ENCODE assay signal across 1 cellular context in the genomic region with DNA sequence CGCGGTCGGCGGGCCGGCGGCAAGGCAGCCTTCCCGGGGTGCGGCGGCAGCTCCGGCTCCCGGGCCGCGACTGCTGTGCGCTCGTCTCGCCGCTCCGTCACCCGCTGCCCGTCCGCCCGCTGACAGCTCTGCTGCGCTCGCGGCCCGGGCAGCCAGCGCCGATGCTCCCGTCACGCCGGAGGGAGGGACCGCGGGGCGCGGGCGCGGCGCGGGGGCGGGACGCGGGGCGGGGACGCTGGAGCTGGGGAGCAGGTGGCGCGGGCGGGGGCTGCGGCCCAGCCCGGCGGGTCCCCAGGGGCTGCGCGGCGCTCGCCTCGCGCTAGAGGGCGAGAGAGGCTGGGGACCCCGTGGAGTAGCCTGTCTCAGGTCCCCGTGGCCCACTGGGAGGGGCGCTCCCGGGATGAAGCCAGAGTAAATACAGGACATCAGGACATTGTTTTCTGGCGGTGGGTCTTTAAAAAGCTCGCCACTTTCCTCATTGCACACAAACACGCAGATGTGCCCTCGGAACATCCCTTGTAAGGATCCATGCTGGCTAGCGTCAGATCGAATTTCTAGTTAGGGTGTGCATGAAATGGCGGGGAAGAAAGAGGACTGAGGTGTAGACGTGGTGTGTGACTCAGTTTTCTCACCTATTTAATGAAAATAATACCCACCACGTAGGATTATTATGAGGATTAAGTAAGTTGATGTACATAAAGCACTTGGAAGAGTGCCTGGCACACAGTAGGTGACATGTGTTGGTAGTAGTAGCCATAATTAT.
TF ChIP-seq lines count a peak whose summit lies in the region.

A gene with protein sequence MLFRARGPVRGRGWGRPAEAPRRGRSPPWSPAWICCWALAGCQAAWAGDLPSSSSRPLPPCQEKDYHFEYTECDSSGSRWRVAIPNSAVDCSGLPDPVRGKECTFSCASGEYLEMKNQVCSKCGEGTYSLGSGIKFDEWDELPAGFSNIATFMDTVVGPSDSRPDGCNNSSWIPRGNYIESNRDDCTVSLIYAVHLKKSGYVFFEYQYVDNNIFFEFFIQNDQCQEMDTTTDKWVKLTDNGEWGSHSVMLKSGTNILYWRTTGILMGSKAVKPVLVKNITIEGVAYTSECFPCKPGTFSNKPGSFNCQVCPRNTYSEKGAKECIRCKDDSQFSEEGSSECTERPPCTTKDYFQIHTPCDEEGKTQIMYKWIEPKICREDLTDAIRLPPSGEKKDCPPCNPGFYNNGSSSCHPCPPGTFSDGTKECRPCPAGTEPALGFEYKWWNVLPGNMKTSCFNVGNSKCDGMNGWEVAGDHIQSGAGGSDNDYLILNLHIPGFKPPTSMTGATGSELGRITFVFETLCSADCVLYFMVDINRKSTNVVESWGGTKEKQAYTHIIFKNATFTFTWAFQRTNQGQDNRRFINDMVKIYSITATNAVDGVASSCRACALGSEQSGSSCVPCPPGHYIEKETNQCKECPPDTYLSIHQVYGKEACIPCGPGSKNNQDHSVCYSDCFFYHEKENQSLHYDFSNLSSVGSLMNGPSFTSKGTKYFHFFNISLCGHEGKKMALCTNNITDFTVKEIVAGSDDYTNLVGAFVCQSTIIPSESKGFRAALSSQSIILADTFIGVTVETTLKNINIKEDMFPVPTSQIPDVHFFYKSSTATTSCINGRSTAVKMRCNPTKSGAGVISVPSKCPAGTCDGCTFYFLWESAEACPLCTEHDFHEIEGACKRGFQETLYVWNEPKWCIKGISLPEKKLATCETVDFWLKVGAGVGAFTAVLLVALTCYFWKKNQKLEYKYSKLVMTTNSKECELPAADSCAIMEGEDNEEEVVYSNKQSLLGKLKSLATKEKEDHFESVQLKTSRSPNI (minus strand): TSS at position 130 of the 763 bp plus-strand sequence. CDS start 141 bp downstream, outside the sequence.

TF ChIP-seq in HepG2, 621 proteins besides CTCF, POLR2A, EP300 and RAD21 (continued from another document and continues in another):
- TF ChIP-seq, protein P1, sequence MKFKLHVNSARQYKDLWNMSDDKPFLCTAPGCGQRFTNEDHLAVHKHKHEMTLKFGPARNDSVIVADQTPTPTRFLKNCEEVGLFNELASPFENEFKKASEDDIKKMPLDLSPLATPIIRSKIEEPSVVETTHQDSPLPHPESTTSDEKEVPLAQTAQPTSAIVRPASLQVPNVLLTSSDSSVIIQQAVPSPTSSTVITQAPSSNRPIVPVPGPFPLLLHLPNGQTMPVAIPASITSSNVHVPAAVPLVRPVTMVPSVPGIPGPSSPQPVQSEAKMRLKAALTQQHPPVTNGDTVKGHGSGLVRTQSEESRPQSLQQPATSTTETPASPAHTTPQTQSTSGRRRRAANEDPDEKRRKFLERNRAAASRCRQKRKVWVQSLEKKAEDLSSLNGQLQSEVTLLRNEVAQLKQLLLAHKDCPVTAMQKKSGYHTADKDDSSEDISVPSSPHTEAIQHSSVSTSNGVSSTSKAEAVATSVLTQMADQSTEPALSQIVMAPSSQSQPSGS (CRISPR knock-in tag; IDR thresholded peaks at IDR 0.05): no peak
- TF ChIP-seq KLF12 (CRISPR knock-in tag; IDR thresholded peaks at IDR 0.05; ENCODE audit: borderline replicate concordance) (no peak), GTF3A (CRISPR knock-in tag; conservative IDR thresholded peaks at IDR 0.05) (no peak), ZNF33B (CRISPR knock-in tag; IDR thresholded peaks at IDR 0.05) (no peak), ZNF431 (CRISPR knock-in tag; IDR thresholded peaks at IDR 0.05; ENCODE audit: borderline replicate concordance, low read depth) (no peak), KDM5A (IDR thresholded peaks at IDR 0.05; ENCODE audit: borderline replicate concordance, low read length) (no peak), ZNF850 (CRISPR knock-in tag; conservative IDR thresholded peaks at IDR 0.05) (no peak), YEATS4 (CRISPR knock-in tag; IDR thresholded peaks at IDR 0.05; ENCODE audit: borderline replicate concordance) (no peak), MLLT10 (CRISPR knock-in tag; IDR thresholded peaks at IDR 0.05) (no peak), POLR2AphosphoS5 (IDR thresholded peaks at IDR 0.05; ENCODE audit: low read depth, low read length) (no peak), MAFG (CRISPR knock-in tag; IDR thresholded peaks at IDR 0.05) (no peak), UBTF (CRISPR knock-in tag; IDR thresholded peaks at IDR 0.05) (peak; percentile 74; the same call in 1 of the 2 replicates), ZNF816 (CRISPR knock-in tag; IDR thresholded peaks at IDR 0.05; ENCODE audit: borderline replicate concordance) (no peak), HDAC1 (CRISPR knock-in tag; IDR thresholded peaks at IDR 0.05) (no peak), ZNF3 (CRISPR knock-in tag; IDR thresholded peaks at IDR 0.05) (no peak), ZNF362 (CRISPR knock-in tag; IDR thresholded peaks at IDR 0.05; ENCODE audit: borderline replicate concordance) (no peak), ZNF674 (CRISPR knock-in tag; IDR thresholded peaks at IDR 0.05; ENCODE audit: low read depth) (no peak), NRL (CRISPR knock-in tag; IDR thresholded peaks at IDR 0.05; ENCODE audit: borderline replicate concordance) (no peak), MTF1 (CRISPR knock-in tag; IDR thresholded peaks at IDR 0.05) (no peak), MXD4 (CRISPR knock-in tag; IDR thresholded peaks at IDR 0.05) (no peak), ZNF841 (CRISPR knock-in tag; IDR thresholded peaks at IDR 0.05; ENCODE audit: borderline replicate concordance) (no peak), ZNF513 (CRISPR knock-in tag; conservative IDR thresholded peaks at IDR 0.05) (no peak), ZNF639 (CRISPR knock-in tag; conservative IDR thresholded peaks at IDR 0.05) (no peak), ZNF256 (CRISPR knock-in tag; conservative IDR thresholded peaks at IDR 0.05) (no peak), ETV5 (CRISPR knock-in tag; IDR thresholded peaks at IDR 0.05; ENCODE audit: borderline replicate concordance) (no peak), THYN1 (CRISPR knock-in tag; IDR thresholded peaks at IDR 0.05; ENCODE audit: borderline replicate concordance, low read depth) (no peak), TOPORS (CRISPR knock-in tag; IDR thresholded peaks at IDR 0.05) (no peak), FOXA1 (IDR thresholded peaks at IDR 0.05) (no peak), FOXA1 (CRISPR knock-in tag; IDR thresholded peaks at IDR 0.05) (peak; percentile 22; the same call in 1 of the 2 replicates), ATF7-NPFF (CRISPR knock-in tag; IDR thresholded peaks at IDR 0.05; ENCODE audit: low read depth) (peak; percentile 56; the same call in 1 of the 2 replicates), TMF1 (CRISPR knock-in tag; IDR thresholded peaks at IDR 0.05; ENCODE audit: low read depth) (0 out of 2 replicates have a peak, but pooled peaks have one; percentile 36), E2F5 (CRISPR knock-in tag; conservative IDR thresholded peaks at IDR 0.05) (no peak), YEATS2 (CRISPR knock-in tag; IDR thresholded peaks at IDR 0.05; ENCODE audit: borderline replicate concordance) (no peak), HNRNPL (IDR thresholded peaks at IDR 0.05; ENCODE audit: low read depth, low read length) (no peak), SNAI1 (CRISPR knock-in tag; IDR thresholded peaks at IDR 0.05; ENCODE audit: borderline replicate concordance) (no peak), SSRP1 (CRISPR knock-in tag; IDR thresholded peaks at IDR 0.05) (no peak), SRSF1 (optimal IDR thresholded peaks at IDR 0.05; ENCODE audit: low read depth, low read length) (no peak)
- TF ChIP-seq, protein P2, sequence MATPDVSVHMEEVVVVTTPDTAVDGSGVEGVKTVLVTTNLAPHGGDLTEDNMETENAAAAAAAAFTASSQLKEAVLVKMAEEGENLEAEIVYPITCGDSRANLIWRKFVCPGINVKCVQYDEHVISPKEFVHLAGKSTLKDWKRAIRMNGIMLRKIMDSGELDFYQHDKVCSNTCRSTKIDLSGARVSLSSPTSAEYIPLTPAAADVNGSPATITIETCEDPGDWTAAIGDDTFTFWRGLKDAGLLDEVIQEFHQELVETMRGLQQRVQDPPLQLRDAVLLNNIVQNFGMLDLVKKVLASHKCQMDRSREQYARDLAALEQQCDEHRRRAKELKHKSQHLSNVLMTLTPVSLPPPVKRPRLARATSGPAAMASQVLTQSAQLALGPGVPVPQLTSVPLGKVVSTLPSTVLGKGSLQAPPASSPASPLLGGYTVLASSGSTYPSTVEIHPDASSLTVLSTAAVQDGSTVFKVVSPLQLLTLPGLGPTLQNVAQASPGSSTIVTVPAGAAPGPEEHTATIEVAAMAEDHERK (CRISPR knock-in tag; IDR thresholded peaks at IDR 0.05; ENCODE audit: low read depth): no peak
- TF ChIP-seq, protein P3, sequence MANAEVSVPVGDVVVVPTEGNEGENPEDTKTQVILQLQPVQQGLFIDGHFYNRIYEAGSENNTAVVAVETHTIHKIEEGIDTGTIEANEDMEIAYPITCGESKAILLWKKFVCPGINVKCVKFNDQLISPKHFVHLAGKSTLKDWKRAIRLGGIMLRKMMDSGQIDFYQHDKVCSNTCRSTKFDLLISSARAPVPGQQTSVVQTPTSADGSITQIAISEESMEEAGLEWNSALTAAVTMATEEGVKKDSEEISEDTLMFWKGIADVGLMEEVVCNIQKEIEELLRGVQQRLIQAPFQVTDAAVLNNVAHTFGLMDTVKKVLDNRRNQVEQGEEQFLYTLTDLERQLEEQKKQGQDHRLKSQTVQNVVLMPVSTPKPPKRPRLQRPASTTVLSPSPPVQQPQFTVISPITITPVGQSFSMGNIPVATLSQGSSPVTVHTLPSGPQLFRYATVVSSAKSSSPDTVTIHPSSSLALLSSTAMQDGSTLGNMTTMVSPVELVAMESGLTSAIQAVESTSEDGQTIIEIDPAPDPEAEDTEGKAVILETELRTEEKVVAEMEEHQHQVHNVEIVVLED (CRISPR knock-in tag; IDR thresholded peaks at IDR 0.05; ENCODE audit: borderline replicate concordance): no peak
